1 cellular context compared by ENCODE assay signal in genomic region chr11:95923730-95924413, GRCh38.
TF ChIP-seq lines count a peak whose summit lies in the region.

Gene MTMR2, minus strand, starts transcription at chr11:95924107. Its CDS starts 153 bp downstream, at chr11:95923954.

TF ChIP-seq in GM12878, 131 proteins besides CTCF, POLR2A, EP300 and RAD21 (continued from another document):
- TF ChIP-seq SMARCA5 (IDR thresholded peaks at IDR 0.05), result 0 out of 2 replicates have a peak, but pooled peaks have one; percentile 61
- TF ChIP-seq ZNF384 (IDR thresholded peaks at IDR 0.05; ENCODE audit: borderline replicate concordance, low read depth, low read length), result no peak
- no peak for TF ChIP-seq SREBF2 (IDR thresholded peaks at IDR 0.05; ENCODE audit: low read length)
- peak; percentile 46 for TF ChIP-seq SKIL (IDR thresholded peaks at IDR 0.05; ENCODE audit: low read depth, poor library complexity, severe bottlenecking)
- TF ChIP-seq, protein P1, sequence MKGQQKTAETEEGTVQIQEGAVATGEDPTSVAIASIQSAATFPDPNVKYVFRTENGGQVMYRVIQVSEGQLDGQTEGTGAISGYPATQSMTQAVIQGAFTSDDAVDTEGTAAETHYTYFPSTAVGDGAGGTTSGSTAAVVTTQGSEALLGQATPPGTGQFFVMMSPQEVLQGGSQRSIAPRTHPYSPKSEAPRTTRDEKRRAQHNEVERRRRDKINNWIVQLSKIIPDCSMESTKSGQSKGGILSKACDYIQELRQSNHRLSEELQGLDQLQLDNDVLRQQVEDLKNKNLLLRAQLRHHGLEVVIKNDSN (IDR thresholded peaks at IDR 0.05; ENCODE audit: borderline replicate concordance, extremely low read length, insufficient read depth, low read depth, low read length), result no peak
- TF ChIP-seq FOXM1 (IDR thresholded peaks at IDR 0.05; ENCODE audit: low read depth, low read length), result no peak
- 0 out of 2 replicates have a peak, but pooled peaks have one; percentile 24 for TF ChIP-seq BRCA1 (IDR thresholded peaks at IDR 0.05; ENCODE audit: low read depth, low read length)
- peak; percentile 35; the same call in 1 of the 2 replicates for TF ChIP-seq E2F4 (IDR thresholded peaks at IDR 0.05; ENCODE audit: low read depth, low read length)
- TF ChIP-seq, protein P2, sequence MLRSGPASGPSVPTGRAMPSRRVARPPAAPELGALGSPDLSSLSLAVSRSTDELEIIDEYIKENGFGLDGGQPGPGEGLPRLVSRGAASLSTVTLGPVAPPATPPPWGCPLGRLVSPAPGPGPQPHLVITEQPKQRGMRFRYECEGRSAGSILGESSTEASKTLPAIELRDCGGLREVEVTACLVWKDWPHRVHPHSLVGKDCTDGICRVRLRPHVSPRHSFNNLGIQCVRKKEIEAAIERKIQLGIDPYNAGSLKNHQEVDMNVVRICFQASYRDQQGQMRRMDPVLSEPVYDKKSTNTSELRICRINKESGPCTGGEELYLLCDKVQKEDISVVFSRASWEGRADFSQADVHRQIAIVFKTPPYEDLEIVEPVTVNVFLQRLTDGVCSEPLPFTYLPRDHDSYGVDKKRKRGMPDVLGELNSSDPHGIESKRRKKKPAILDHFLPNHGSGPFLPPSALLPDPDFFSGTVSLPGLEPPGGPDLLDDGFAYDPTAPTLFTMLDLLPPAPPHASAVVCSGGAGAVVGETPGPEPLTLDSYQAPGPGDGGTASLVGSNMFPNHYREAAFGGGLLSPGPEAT (IDR thresholded peaks at IDR 0.05; ENCODE audit: low read depth), result peak; percentile 87
- TF ChIP-seq BCL11A (IDR thresholded peaks at IDR 0.05; ENCODE audit: low read depth, low read length), result no peak
- no peak for TF ChIP-seq CBX3 (IDR thresholded peaks at IDR 0.05; ENCODE audit: borderline replicate concordance, low read depth)
- TF ChIP-seq NFYA (IDR thresholded peaks at IDR 0.05; ENCODE audit: borderline replicate concordance, low read depth, low read length), result no peak
- TF ChIP-seq TBL1XR1 (IDR thresholded peaks at IDR 0.05; ENCODE audit: low read depth, low read length), result no peak
- TF ChIP-seq PAX5 (IDR thresholded peaks at IDR 0.05; ENCODE audit: borderline replicate concordance, low read depth, low read length), result 0 out of 2 replicates have a peak, but pooled peaks have one; percentile 37
TF ChIP-seq in GM12878: peak in this region for 50.
